In genomic region chr1:176897350-176898236, GRCh38 we compare ENCODE assay signal across 8 cellular contexts.
DNase-seq lines count a peak whose midpoint lies in the region; ATAC-seq, FAIRE-seq and TF ChIP-seq lines count a peak whose summit lies in the region.

No MANE protein-coding gene starts in this region.

- intact Hi-C loops in activated T-helper 2 cell treated with anti-CD3 and anti-CD28 coated beads, Interferon-gamma antibody, Interleukin-2, Interleukin-4, amounts not matched to agents 10 μg/mL and 5 μg/mL and 100 μg/mL, durations not matched to agents 14 hours and 24 hours and 36 hours (cut with micrococcal nuclease): loop anchor here (2.0 kb wide), 3 partner anchors 51 to 1049 kb away; no protein-coding TSS in a partner anchor
- intact Hi-C loops in posterior cingulate gyrus (cut with DNase I): loop anchor here (1.0 to 10.0 kb wide), 4 partner anchors 284 to 1050 kb away; no protein-coding TSS in a partner anchor

- peaks cover 2% of the 10 kb centered on the region for H3K27me3 Mint-ChIP-seq in activated T-helper 2 cell treated with anti-CD3 and anti-CD28 coated beads, Interferon-gamma antibody, Interleukin-2, Interleukin-4, amounts not matched to agents 10 μg/mL and 5 μg/mL and 100 μg/mL, durations not matched to agents 14 hours and 24 hours and 36 hours (ENCODE audit: low read depth)
- no peaks in the 10 kb centered on the region for H3K27me3 Mint-ChIP-seq in glutamatergic neuron (ENCODE audit: unreplicated experiment)

- FAIRE-seq in GM12892 (lab: Jason Lieb, UNC): no peak

- peak; percentile 98 for TF ChIP-seq CTCF in glutamatergic neuron (IDR thresholded peaks at IDR 0.05; ENCODE audit: partially characterized antibody, unreplicated experiment)

- H3K27ac Mint-ChIP-seq in activated T-helper 2 cell treated with anti-CD3 and anti-CD28 coated beads, Interferon-gamma antibody, Interleukin-2, Interleukin-4, amounts not matched to agents 10 μg/mL and 5 μg/mL and 100 μg/mL, durations not matched to agents 14 hours and 24 hours and 36 hours: no peak overlapping the region
- H3K27ac Mint-ChIP-seq in glutamatergic neuron (ENCODE audit: unreplicated experiment): no peak overlapping the region

- DNase-seq in AG08396 (ENCODE audit: low spot score): peak; percentile 71
- peak; percentile 27 for DNase-seq in GM12892 (ENCODE audit: insufficient read length)
- peak; percentile 60 for DNase-seq in NCI-H69 (lab: John Stamatoyannopoulos, UW)
- DNase-seq in activated T-helper 2 cell treated with anti-CD3 and anti-CD28 coated beads, Interferon-gamma antibody, Interleukin-2, Interleukin-4, amounts not matched to agents 10 μg/mL and 5 μg/mL and 100 μg/mL, durations not matched to agents 14 hours and 24 hours and 36 hours (ENCODE audit: low spot score): peak; percentile 15
- DNase-seq in glutamatergic neuron: peak; percentile 93
- peak; percentile 51 to 93 (median 76) for DNase-seq in posterior cingulate gyrus

- no peaks in the 10 kb centered on the region for H3K36me3 Mint-ChIP-seq in activated T-helper 2 cell treated with anti-CD3 and anti-CD28 coated beads, Interferon-gamma antibody, Interleukin-2, Interleukin-4, amounts not matched to agents 10 μg/mL and 5 μg/mL and 100 μg/mL, durations not matched to agents 14 hours and 24 hours and 36 hours (ENCODE audit: low read depth)
- H3K36me3 Mint-ChIP-seq in glutamatergic neuron (ENCODE audit: unreplicated experiment): peaks cover 2% of the 10 kb centered on the region

- ATAC-seq in HG03565 (IDR thresholded peaks at IDR 0.05; ENCODE audit: unreplicated experiment): peak; percentile 55
- no peak for ATAC-seq in GM18519 (IDR thresholded peaks at IDR 0.05; ENCODE audit: low FRiP score, unreplicated experiment)

- no peak overlapping the region for H3K4me3 Mint-ChIP-seq in activated T-helper 2 cell treated with anti-CD3 and anti-CD28 coated beads, Interferon-gamma antibody, Interleukin-2, Interleukin-4, amounts not matched to agents 10 μg/mL and 5 μg/mL and 100 μg/mL, durations not matched to agents 14 hours and 24 hours and 36 hours (ENCODE audit: low read depth)
- peak overlapping the region; percentile 61 for H3K4me3 Mint-ChIP-seq in glutamatergic neuron (ENCODE audit: unreplicated experiment)

- peaks cover 4% of the 10 kb centered on the region for H3K4me1 Mint-ChIP-seq in activated T-helper 2 cell treated with anti-CD3 and anti-CD28 coated beads, Interferon-gamma antibody, Interleukin-2, Interleukin-4, amounts not matched to agents 10 μg/mL and 5 μg/mL and 100 μg/mL, durations not matched to agents 14 hours and 24 hours and 36 hours (ENCODE audit: low read depth)
- H3K4me1 Mint-ChIP-seq in glutamatergic neuron (ENCODE audit: low read depth, unreplicated experiment): peaks cover 9% of the 10 kb centered on the region

- TF ChIP-seq POLR2A in GM12892 (IDR thresholded peaks at IDR 0.05; ENCODE audit: low read depth, low read length): no peak

- no peaks in the 10 kb centered on the region for H3K9me3 Mint-ChIP-seq in activated T-helper 2 cell treated with anti-CD3 and anti-CD28 coated beads, Interferon-gamma antibody, Interleukin-2, Interleukin-4, amounts not matched to agents 10 μg/mL and 5 μg/mL and 100 μg/mL, durations not matched to agents 14 hours and 24 hours and 36 hours
- no peaks in the 10 kb centered on the region for H3K9me3 Mint-ChIP-seq in glutamatergic neuron (ENCODE audit: unreplicated experiment)

Comparison
In these comparisons a context has a peak if more than half of its experiments do, and no peak if none do; other contexts are left out.
1. DNase-seq: peak in every context shown above with its lines; median percentile 93 in glutamatergic neuron; 76 in posterior cingulate gyrus; 71 in AG08396; 60 in NCI-H69; 27 in GM12892; 15 in activated T-helper 2 cell treated with anti-CD3 and anti-CD28 coated beads, Interferon-gamma antibody, Interleukin-2, Interleukin-4, amounts not matched to agents 10 μg/mL and 5 μg/mL and 100 μg/mL, durations not matched to agents 14 hours and 24 hours and 36 hours.